In genomic region chr6:116955773-116956172, GRCh38 we compare ENCODE assay signal across 22 cellular contexts.
"Had no signal": no experiment of that assay in that cellular context is flagged by ENCODE, and none has a peak within 500 bp of the region (broad histone marks: within the 10 kb centered on the region; RNA-seq: fewer than 3 reads in every experiment).

No MANE protein-coding gene starts in this region.

- H3K27me3 ChIP-seq: MG63 had no signal

- DNase-seq: IMR-90, Karpas-422, KG1, MG63, NCI-H1092, NCI-H1105 treated with DMSO at 0.1 percent for 48 hours, NCI-H1417 treated with DMSO at 0.1 percent for 48 hours, NCI-H146, NCI-H1694 treated with DMSO at 0.1 percent for 48 hours, NCI-H1930, NCI-H2081, NCI-H2107, NCI-H2227 treated with DMSO at 0.1 percent for 48 hours, NCI-H524 treated with DMSO at 0.1 percent for 48 hours, NCI-H69, NCI-H774, Right ventricle myocardium superior, RPMI8226, SIG-M5, SK-N-SH, SW 1271 had no signal

- H3K4me3 ChIP-seq: MG63, SJSA1 had no signal

- H3K27ac ChIP-seq: SJSA1 had no signal

- H3K4me1 ChIP-seq: SJSA1 had no signal

- H3K9me3 ChIP-seq: MG63, SJSA1, SK-N-SH had no signal

- H3K4me2 ChIP-seq: SK-N-SH had no signal

- H3K36me3 ChIP-seq: MG63, SJSA1 had no signal

- H3K9me2 ChIP-seq: SK-N-SH had no signal
